In genomic region chr1:203161175-203161574, GRCh38 we compare ENCODE assay signal across 37 cellular contexts. TPM values are rescaled to one million over a fixed set of nuclear protein-coding genes. Genes with fewer than 3 reads are reported as not detected.
"Had no signal": no experiment of that assay in that cellular context is flagged by ENCODE, and none has a peak within 500 bp of the region (broad histone marks: within the 10 kb centered on the region; RNA-seq: fewer than 3 reads in every experiment).

No MANE protein-coding gene starts in this region.

- H3K36me3 Mint-ChIP-seq: activated CD4-positive, alpha-beta memory T cell treated with anti-CD3 and anti-CD28 coated beads for 36 hours; activated CD8-positive, alpha-beta memory T cell treated with anti-CD3 and anti-CD28 coated beads, Interleukin-2, amount 10 ng/mL, durations not matched to agents 7 days and 5 days; activated naive CD4-positive, alpha-beta T cell treated with anti-CD3 and anti-CD28 coated beads, Interleukin-2, amount 10 ng/mL, durations not matched to agents 7 days and 5 days; activated naive CD4-positive, alpha-beta T cell treated with anti-CD3 and anti-CD28 coated beads, Interleukin-2, amount 50 U/mL, for 24 hours; activated naive CD8-positive, alpha-beta T cell; activated naive CD8-positive, alpha-beta T cell treated with anti-CD3 and anti-CD28 coated beads, Interleukin-2, amount 10 ng/mL, durations not matched to agents 7 days and 5 days had no signal

- H3K27me3 ChIP-seq: body of pancreas, breast epithelium had no signal

- H3K9me3 ChIP-seq: body of pancreas, breast epithelium had no signal

- H3K4me1 ChIP-seq: breast epithelium had no signal

- H3K27ac Mint-ChIP-seq: activated B cell treated with CpG ODN at 0.5 μM for 24 hours; activated CD4-positive, alpha-beta memory T cell treated with anti-CD3 and anti-CD28 coated beads for 36 hours; activated CD4-positive, alpha-beta T cell treated with anti-CD3 and anti-CD28 coated beads, Interleukin-2, amount 10 ng/mL, durations not matched to agents 24 days and 14 days; activated CD8-positive, alpha-beta memory T cell treated with anti-CD3 and anti-CD28 coated beads, Interleukin-2, amount 10 ng/mL, durations not matched to agents 7 days and 5 days; activated CD8-positive, alpha-beta T cell treated with anti-CD3 and anti-CD28 coated beads, Interleukin-2, amount 10 ng/mL, durations not matched to agents 7 days and 5 days; activated naive CD4-positive, alpha-beta T cell treated with anti-CD3 and anti-CD28 coated beads, Interleukin-2, amount 10 ng/mL, durations not matched to agents 7 days and 5 days; activated naive CD4-positive, alpha-beta T cell treated with anti-CD3 and anti-CD28 coated beads, Interleukin-2, amount 50 U/mL, for 24 hours; activated naive CD8-positive, alpha-beta T cell; activated naive CD8-positive, alpha-beta T cell treated with anti-CD3 and anti-CD28 coated beads, Interleukin-2, amount 10 ng/mL, durations not matched to agents 7 days and 5 days; activated naive CD8-positive, alpha-beta T cell treated with anti-CD3 and anti-CD28 coated beads, Interleukin-2, amount 50 U/mL, for 24 hours; activated T-cell treated with anti-CD3 and anti-CD28 coated beads, Interleukin-2, amount 50 U/mL, for 24 hours; activated T-helper 2 cell treated with anti-CD3 and anti-CD28 coated beads, Interferon-gamma antibody, Interleukin-2, Interleukin-4, amounts not matched to agents 10 μg/mL and 5 μg/mL and 100 μg/mL, durations not matched to agents 14 hours and 24 hours and 36 hours; T-helper 1 cell treated with Interleukin-12 subunit alpha and Interleukin-12 subunit beta and Interleukin-4 antibody, amounts not matched to agents 30 μg/mL and 1 μg/mL, for 36 hours; T-helper 2 cell treated with Interferon-gamma antibody and Interleukin-4, amounts not matched to agents 5 μg/mL and 100 μg/mL, for 36 hours had no signal

- H3K4me3 Mint-ChIP-seq: activated B cell treated with CpG ODN at 0.5 μM for 24 hours; activated CD4-positive, alpha-beta memory T cell treated with anti-CD3 and anti-CD28 coated beads for 36 hours; activated CD4-positive, alpha-beta T cell treated with anti-CD3 and anti-CD28 coated beads, Interleukin-2, amount 10 ng/mL, durations not matched to agents 24 days and 14 days; activated CD8-positive, alpha-beta memory T cell treated with anti-CD3 and anti-CD28 coated beads, Interleukin-2, amount 10 ng/mL, durations not matched to agents 7 days and 5 days; activated CD8-positive, alpha-beta T cell treated with anti-CD3 and anti-CD28 coated beads, Interleukin-2, amount 10 ng/mL, durations not matched to agents 7 days and 5 days; activated naive CD4-positive, alpha-beta T cell treated with anti-CD3 and anti-CD28 coated beads, Interleukin-2, amount 10 ng/mL, durations not matched to agents 7 days and 5 days; activated naive CD4-positive, alpha-beta T cell treated with anti-CD3 and anti-CD28 coated beads, Interleukin-2, amount 50 U/mL, for 24 hours; activated naive CD8-positive, alpha-beta T cell; activated naive CD8-positive, alpha-beta T cell treated with anti-CD3 and anti-CD28 coated beads, Interleukin-2, amount 10 ng/mL, durations not matched to agents 7 days and 5 days; activated naive CD8-positive, alpha-beta T cell treated with anti-CD3 and anti-CD28 coated beads, Interleukin-2, amount 50 U/mL, for 24 hours; activated T-cell treated with anti-CD3 and anti-CD28 coated beads, Interleukin-2, amount 50 U/mL, for 24 hours; T-helper 1 cell treated with Interleukin-12 subunit alpha and Interleukin-12 subunit beta and Interleukin-4 antibody, amounts not matched to agents 30 μg/mL and 1 μg/mL, for 36 hours; T-helper 2 cell treated with Interferon-gamma antibody and Interleukin-4, amounts not matched to agents 5 μg/mL and 100 μg/mL, for 36 hours had no signal

- ATAC-seq: activated CD8-positive, alpha-beta memory T cell treated with anti-CD3 and anti-CD28 coated beads, Interleukin-2, amount 10 ng/mL, durations not matched to agents 7 days and 5 days; activated CD8-positive, alpha-beta T cell treated with anti-CD3 and anti-CD28 coated beads, Interleukin-2, amount 10 ng/mL, durations not matched to agents 7 days and 5 days; activated naive CD8-positive, alpha-beta T cell treated with anti-CD3 and anti-CD28 coated beads, Interleukin-2, amount 50 U/mL, for 24 hours; body of pancreas had no signal

- H3K4me1 Mint-ChIP-seq: activated CD4-positive, alpha-beta T cell treated with anti-CD3 and anti-CD28 coated beads, Interleukin-2, amount 10 ng/mL, durations not matched to agents 24 days and 14 days; activated CD8-positive, alpha-beta memory T cell treated with anti-CD3 and anti-CD28 coated beads, Interleukin-2, amount 10 ng/mL, durations not matched to agents 7 days and 5 days; activated naive CD4-positive, alpha-beta T cell treated with anti-CD3 and anti-CD28 coated beads, Interleukin-2, amount 10 ng/mL, durations not matched to agents 7 days and 5 days; activated naive CD4-positive, alpha-beta T cell treated with anti-CD3 and anti-CD28 coated beads, Interleukin-2, amount 50 U/mL, for 24 hours; activated naive CD8-positive, alpha-beta T cell treated with anti-CD3 and anti-CD28 coated beads, Interleukin-2, amount 10 ng/mL, durations not matched to agents 7 days and 5 days; activated naive CD8-positive, alpha-beta T cell treated with anti-CD3 and anti-CD28 coated beads, Interleukin-2, amount 50 U/mL, for 24 hours had no signal

- H3K9me3 Mint-ChIP-seq: activated CD4-positive, alpha-beta T cell treated with anti-CD3 and anti-CD28 coated beads, Interleukin-2, amount 10 ng/mL, durations not matched to agents 24 days and 14 days; activated naive CD4-positive, alpha-beta T cell treated with anti-CD3 and anti-CD28 coated beads, Interleukin-2, amount 10 ng/mL, durations not matched to agents 7 days and 5 days; activated naive CD4-positive, alpha-beta T cell treated with anti-CD3 and anti-CD28 coated beads, Interleukin-2, amount 50 U/mL, for 24 hours; activated naive CD8-positive, alpha-beta T cell treated with anti-CD3 and anti-CD28 coated beads, Interleukin-2, amount 10 ng/mL, durations not matched to agents 7 days and 5 days; activated naive CD8-positive, alpha-beta T cell treated with anti-CD3 and anti-CD28 coated beads, Interleukin-2, amount 50 U/mL, for 24 hours; activated T-cell treated with anti-CD3 and anti-CD28 coated beads, Interleukin-2, amount 50 U/mL, for 24 hours; activated T-helper 2 cell treated with anti-CD3 and anti-CD28 coated beads, Interferon-gamma antibody, Interleukin-2, Interleukin-4, amounts not matched to agents 10 μg/mL and 5 μg/mL and 100 μg/mL, durations not matched to agents 14 hours and 24 hours and 36 hours; T-helper 1 cell treated with Interleukin-12 subunit alpha and Interleukin-12 subunit beta and Interleukin-4 antibody, amounts not matched to agents 30 μg/mL and 1 μg/mL, for 36 hours; T-helper 2 cell treated with Interferon-gamma antibody and Interleukin-4, amounts not matched to agents 5 μg/mL and 100 μg/mL, for 36 hours had no signal

- H3K27ac ChIP-seq: body of pancreas, brain microvascular endothelial cell, breast epithelium, VCaP had no signal

- H3K4me3 ChIP-seq: body of pancreas, breast epithelium had no signal

- H3K36me3 ChIP-seq: brain microvascular endothelial cell, breast epithelium had no signal

- DNase-seq: activated B cell treated with CpG ODN at 0.5 μM for 24 hours; activated CD4-positive, alpha-beta memory T cell treated with anti-CD3 and anti-CD28 coated beads for 36 hours; activated CD4-positive, alpha-beta T cell treated with anti-CD3 and anti-CD28 coated beads for 4 hours; activated CD4-positive, alpha-beta T cell treated with anti-CD3 and anti-CD28 coated beads, Interleukin-2, amount 10 ng/mL, durations not matched to agents 24 days and 14 days; activated CD4-positive, alpha-beta T cell treated with anti-CD3 and anti-CD28 coated beads, Interleukin-2, amount 50 U/mL, for 1 hour; activated CD4-positive, alpha-beta T cell treated with anti-CD3 and anti-CD28 coated beads, Interleukin-2, amount 50 U/mL, for 4 hours; activated CD4-positive, CD25-positive, alpha-beta regulatory T cell treated with anti-CD3 and anti-CD28 coated beads, Interleukin-2, amount 50 U/mL, for 72 hours; activated CD8-positive, alpha-beta memory T cell treated with anti-CD3 and anti-CD28 coated beads for 24 hours; activated CD8-positive, alpha-beta memory T cell treated with anti-CD3 and anti-CD28 coated beads, Interleukin-2, amount 10 ng/mL, durations not matched to agents 7 days and 5 days; activated CD8-positive, alpha-beta memory T cell treated with anti-CD3 and anti-CD28 coated beads, Interleukin-2, amount 50 U/mL, for 48 hours; activated CD8-positive, alpha-beta T cell treated with anti-CD3 and anti-CD28 coated beads, Interleukin-2, amount 10 ng/mL, durations not matched to agents 7 days and 5 days; activated effector memory CD4-positive, alpha-beta T cell treated with Interleukin-2 at 50 U/mL for 16 hours; activated gamma-delta T cell; activated naive CD4-positive, alpha-beta T cell treated with anti-CD3 and anti-CD28 coated beads, Interleukin-2, amount 10 ng/mL, durations not matched to agents 7 days and 5 days; activated naive CD4-positive, alpha-beta T cell treated with Interleukin-2 at 50 U/mL for 16 hours; activated naive CD8-positive, alpha-beta T cell treated with anti-CD3 and anti-CD28 coated beads, Interleukin-2, amount 10 ng/mL, durations not matched to agents 7 days and 5 days; activated naive CD8-positive, alpha-beta T cell treated with anti-CD3 and anti-CD28 coated beads, Interleukin-2, amount 50 U/mL, for 24 hours; activated T-cell treated with anti-CD3 and anti-CD28 coated beads, Interleukin-2, amount 50 U/mL, for 24 hours; activated T-cell treated with anti-CD3 and anti-CD28 coated beads, Interleukin-2, amount 50 U/mL, for 48 hours; amygdala; body of pancreas; brain microvascular endothelial cell; central memory CD4-positive, alpha-beta T cell; T-helper 1 cell; T-helper 2 cell; T-helper 9 cell had no signal

RNA-seq across cellular contexts. Expression of gene MYBPH, which starts 14.5 kb away (rescaled TPM):
- total RNA-seq: activated B cell treated with CpG ODN at 0.5 μM for 24 hours; activated CD4-positive, alpha-beta memory T cell treated with anti-CD3 and anti-CD28 coated beads for 36 hours; activated CD4-positive, alpha-beta T cell treated with anti-CD3 and anti-CD28 coated beads, Interleukin-2, amount 10 ng/mL, durations not matched to agents 24 days and 14 days; activated CD8-positive, alpha-beta memory T cell treated with anti-CD3 and anti-CD28 coated beads, Interleukin-2, amount 10 ng/mL, durations not matched to agents 7 days and 5 days; activated CD8-positive, alpha-beta T cell treated with anti-CD3 and anti-CD28 coated beads, Interleukin-2, amount 10 ng/mL, durations not matched to agents 7 days and 5 days; activated naive CD8-positive, alpha-beta T cell treated with anti-CD3 and anti-CD28 coated beads, Interleukin-2, amount 10 ng/mL, durations not matched to agents 7 days and 5 days; activated T-helper 2 cell treated with anti-CD3 and anti-CD28 coated beads, Interferon-gamma antibody, Interleukin-2, Interleukin-4, amounts not matched to agents 10 μg/mL and 5 μg/mL and 100 μg/mL, durations not matched to agents 14 hours and 24 hours and 36 hours; aorta; astrocyte; body of pancreas; cardiac septum; cerebellum had no signal

RNA-seq across cellular contexts. Expression of gene CHI3L1, which starts 25.3 kb away (rescaled TPM):
- total RNA-seq: activated CD4-positive, alpha-beta memory T cell treated with anti-CD3 and anti-CD28 coated beads for 36 hours; activated CD4-positive, alpha-beta T cell treated with anti-CD3 and anti-CD28 coated beads, Interleukin-2, amount 10 ng/mL, durations not matched to agents 24 days and 14 days; activated CD8-positive, alpha-beta memory T cell treated with anti-CD3 and anti-CD28 coated beads, Interleukin-2, amount 10 ng/mL, durations not matched to agents 7 days and 5 days; activated CD8-positive, alpha-beta T cell treated with anti-CD3 and anti-CD28 coated beads, Interleukin-2, amount 10 ng/mL, durations not matched to agents 7 days and 5 days; activated T-helper 2 cell treated with anti-CD3 and anti-CD28 coated beads, Interferon-gamma antibody, Interleukin-2, Interleukin-4, amounts not matched to agents 10 μg/mL and 5 μg/mL and 100 μg/mL, durations not matched to agents 14 hours and 24 hours and 36 hours had no signal

RNA-seq across cellular contexts. Expression of gene ADORA1, which starts 33.6 kb away (rescaled TPM):
- total RNA-seq: activated B cell treated with CpG ODN at 0.5 μM for 24 hours; activated CD4-positive, alpha-beta memory T cell treated with anti-CD3 and anti-CD28 coated beads for 36 hours; activated CD4-positive, alpha-beta T cell treated with anti-CD3 and anti-CD28 coated beads, Interleukin-2, amount 10 ng/mL, durations not matched to agents 24 days and 14 days; activated CD8-positive, alpha-beta memory T cell treated with anti-CD3 and anti-CD28 coated beads, Interleukin-2, amount 10 ng/mL, durations not matched to agents 7 days and 5 days; activated CD8-positive, alpha-beta T cell treated with anti-CD3 and anti-CD28 coated beads, Interleukin-2, amount 10 ng/mL, durations not matched to agents 7 days and 5 days; activated naive CD8-positive, alpha-beta T cell treated with anti-CD3 and anti-CD28 coated beads, Interleukin-2, amount 10 ng/mL, durations not matched to agents 7 days and 5 days; activated T-helper 2 cell treated with anti-CD3 and anti-CD28 coated beads, Interferon-gamma antibody, Interleukin-2, Interleukin-4, amounts not matched to agents 10 μg/mL and 5 μg/mL and 100 μg/mL, durations not matched to agents 14 hours and 24 hours and 36 hours had no signal
